ENCODE assay signal across 8 cellular contexts in genomic region chr7:49852619-49853462, GRCh38.
A peak's percentile ranks its signal among the peaks of the same experiment; 100 is the strongest.
DNase-seq lines count a peak whose midpoint lies in the region; ATAC-seq and TF ChIP-seq lines count a peak whose summit lies in the region.

No MANE protein-coding gene starts in this region.

- BruUV-seq in IMR-90 (replicated peaks; lab: Mats Ljungman, UMichigan) (no TSS peak), PC-9 (replicated peaks; lab: Mats Ljungman, UMichigan) (no TSS peak)

- H3K79me2 ChIP-seq in PC-9 (ENCODE audit: low read depth) = no peaks in the 10 kb centered on the region

- H2AK5ac ChIP-seq in IMR-90 (ENCODE audit: low read depth, low read length) = no peak overlapping the region

- H3K4me1 ChIP-seq in IMR-90 (ENCODE audit: control insufficient read depth, insufficient read depth, low read length) (no peaks in the 10 kb centered on the region), PC-9 (replicated peaks; ENCODE audit: insufficient read depth) (no peaks in the 10 kb centered on the region), colonic mucosa (no peaks in the 10 kb centered on the region), liver (ENCODE audit: control insufficient read depth in 4 of 4, insufficient read depth in 4 of 4, low read length in 3 of 4) (no peaks in the 10 kb centered on the region), uterus (no peaks in the 10 kb centered on the region)

- no peaks in the 10 kb centered on the region for H3K9me1 ChIP-seq in IMR-90 (ENCODE audit: insufficient read depth, low read length)

- H3K23ac ChIP-seq in IMR-90 (ENCODE audit: low read depth, low read length) = no peak overlapping the region

- no peaks in the 10 kb centered on the region for H4K20me1 ChIP-seq in IMR-90 (ENCODE audit: insufficient read depth, low read length)
- H4K20me1 ChIP-seq in PC-9 (ENCODE audit: insufficient read depth) = no peaks in the 10 kb centered on the region

- TF ChIP-seq POLR2A in IMR-90 (IDR thresholded peaks at IDR 0.05; ENCODE audit: low read depth, low read length) = no peak
- no peak for TF ChIP-seq POLR2A in uterus (IDR thresholded peaks at IDR 0.05)

- no peaks in the 10 kb centered on the region for H3K79me1 ChIP-seq in IMR-90 (ENCODE audit: low read depth in 1 of 2, low read length in 2 of 2)

- H4K8ac ChIP-seq in IMR-90 (ENCODE audit: low read depth in 2 of 2, low read length in 2 of 2) = no peak overlapping the region

- H3K9ac ChIP-seq in IMR-90 (ENCODE audit: low read depth, low read length) (no peak overlapping the region), colonic mucosa (ENCODE audit: low read depth in 2 of 2, low read length in 2 of 2) (no peak overlapping the region), liver (ENCODE audit: low read depth in 1 of 2, low read length in 2 of 2) (no peak overlapping the region)

- ATAC-seq in GM21723 (IDR thresholded peaks at IDR 0.05; ENCODE audit: unreplicated experiment) (peak; percentile 88), IMR-90 (ENCODE audit: low read depth) (peak; percentile 64)

- TF ChIP-seq RAD21 in IMR-90 (IDR thresholded peaks at IDR 0.05; ENCODE audit: low read length) = peak; percentile 74
- TF ChIP-seq RAD21 in liver (IDR thresholded peaks at IDR 0.05) = peak; percentile 82 to 88

- in situ Hi-C loops in IMR-90 (cut with MboI; ENCODE audit: low sequenced_read_pairs) = no loop called here

- dilution Hi-C loops in IMR-90 (cut with HindIII; ENCODE audit: low sequenced_read_pairs, unreplicated experiment) = no loop called here

- no peaks in the 10 kb centered on the region for H3F3A ChIP-seq in PC-9 (ENCODE audit: insufficient read depth, low read depth)

- CTCF ChIA-PET in IMR-90 (lab: Yijun Ruan, JAX) = no interaction called here
- CTCF ChIA-PET in PC-9 (lab: Charles Lee) = interaction anchor here (0.5 kb wide), 1 partner anchor 1309 kb away, joined by 3 read pairs; no protein-coding TSS in a partner anchor

- DNase-seq in activated T-cell treated with anti-CD3 and anti-CD28 coated beads, Interleukin-2, amount 50 U/mL, for 48 hours = peak; percentile 23 to 35
- DNase-seq in activated T-cell treated with anti-CD3 and anti-CD28 coated beads for 4 hours (no peak), IMR-90 (peak; percentile 12), PC-9 (peak; percentile 35 to 54), colonic mucosa (peak; percentile 35), uterus (peak; percentile 26 to 29)

- no peak overlapping the region for H3K4me2 ChIP-seq in IMR-90 (ENCODE audit: low read depth, low read length)
- H3K4me2 ChIP-seq in PC-9 = no peak overlapping the region

- no peak overlapping the region for H2BK15ac ChIP-seq in IMR-90 (ENCODE audit: low read depth, low read length)

- peaks cover 21% of the 10 kb centered on the region; the same call in 1 of the 2 replicates for H3K9me3 ChIP-seq in IMR-90 (ENCODE audit: control insufficient read depth, insufficient read depth, low read length)
- no peaks in the 10 kb centered on the region for H3K9me3 ChIP-seq in PC-9 (ENCODE audit: insufficient read depth, low read depth)
- no peaks in the 10 kb centered on the region for H3K9me3 ChIP-seq in colonic mucosa
- no peaks in the 10 kb centered on the region for H3K9me3 ChIP-seq in liver (ENCODE audit: control insufficient read depth in 4 of 4, low read length in 3 of 4)
- H3K9me3 ChIP-seq in uterus = no peaks in the 10 kb centered on the region

- H2AFZ ChIP-seq in IMR-90 (replicated peaks; ENCODE audit: low read length, poor library complexity) (no peak overlapping the region), PC-9 (no peak overlapping the region)

- POLR2A ChIA-PET in IMR-90 (lab: Charles Lee; ENCODE audit: unreplicated experiment) (no interaction called here), PC-9 (lab: Charles Lee; ENCODE audit: unreplicated experiment) (no interaction called here)

- H3K27me3 ChIP-seq in IMR-90 (ENCODE audit: control insufficient read depth, insufficient read depth, low read length) (no peaks in the 10 kb centered on the region), PC-9 (ENCODE audit: insufficient read depth, low read depth) (peaks cover 24% of the 10 kb centered on the region), colonic mucosa (no peaks in the 10 kb centered on the region), liver (ENCODE audit: control insufficient read depth in 4 of 4, insufficient read depth in 4 of 4, low read length in 3 of 4) (no peaks in the 10 kb centered on the region), uterus (no peaks in the 10 kb centered on the region)

- H3K18ac ChIP-seq in IMR-90 (ENCODE audit: low read depth, low read length) = no peak overlapping the region

- no peak overlapping the region for H3K4me3 ChIP-seq in IMR-90 (ENCODE audit: insufficient read depth, low read depth, low read length)
- H3K4me3 ChIP-seq in PC-9 = no peak overlapping the region
- H3K4me3 ChIP-seq in colonic mucosa = no peak overlapping the region
- H3K4me3 ChIP-seq in liver (ENCODE audit: low read depth in 1 of 3, low read length in 3 of 3) = no peak overlapping the region
- no peak overlapping the region for H3K4me3 ChIP-seq in uterus

- H2AK9ac ChIP-seq in IMR-90 (replicated peaks; ENCODE audit: low read depth, low read length, poor library complexity) = no peak overlapping the region

- peak; percentile 59 for TF ChIP-seq CTCF in IMR-90 (conservative IDR thresholded peaks at IDR 0.05; ENCODE audit: low read depth, low read length)
- TF ChIP-seq CTCF in PC-9 (conservative IDR thresholded peaks at IDR 0.05) = peak; percentile 92
- TF ChIP-seq CTCF in colonic mucosa (IDR thresholded peaks at IDR 0.05) = peak; percentile 55
- peak; percentile 61 for TF ChIP-seq CTCF in liver (IDR thresholded peaks at IDR 0.05; ENCODE audit: low read depth, low read length, missing input control)
- TF ChIP-seq CTCF in uterus (IDR thresholded peaks at IDR 0.05) = peak; percentile 63 to 70 (median 68)

- no peak overlapping the region for H3K56ac ChIP-seq in IMR-90 (ENCODE audit: extremely low read depth, insufficient read depth, low read length)

- no peak overlapping the region for H4K5ac ChIP-seq in IMR-90 (ENCODE audit: low read depth, low read length)

- H2BK20ac ChIP-seq in IMR-90 (ENCODE audit: low read depth, low read length) = no peak overlapping the region

- no peak overlapping the region for H3K14ac ChIP-seq in IMR-90 (replicated peaks; ENCODE audit: low read depth, low read length)

- no peak overlapping the region for H4K91ac ChIP-seq in IMR-90 (ENCODE audit: insufficient read depth, low read depth, low read length)

- H3K27ac ChIP-seq in IMR-90 (ENCODE audit: insufficient read depth, low read length) (no peak overlapping the region), PC-9 (no peak overlapping the region), colonic mucosa (no peak overlapping the region), liver (ENCODE audit: low read depth in 1 of 2, low read length in 2 of 2) (no peak overlapping the region), uterus (no peak overlapping the region)

- no peaks in the 10 kb centered on the region for H3K9me2 ChIP-seq in PC-9 (ENCODE audit: insufficient read depth)

- H2BK120ac ChIP-seq in IMR-90 (ENCODE audit: low read depth, low read length) = no peak overlapping the region

- intact Hi-C loops in IMR-90 (cut with micrococcal nuclease) (no loop called here), PC-9 (cut with micrococcal nuclease; ENCODE audit: unreplicated experiment) (loop anchor here (1.0 kb wide), 1 partner anchor 1554 kb away; no protein-coding TSS in a partner anchor), colonic mucosa (cut with DNase I) (loop anchor here (5.0 kb wide), 2 partner anchors 851 to 1551 kb away; no protein-coding TSS in a partner anchor), uterus (cut with DNase I; ENCODE audit: low total_unique reads) (no loop called here)

- WGBS in IMR-90 (ENCODE audit: extremely low coverage in 2 of 2, insufficient read length in 1 of 2), 2 experiments = 54% methylated on average over 2 of the region's 11 CpGs; no CpG with 5 or more reads in 1 of the 2 experiments
- WGBS in liver = 44% methylated on average over 11 of the region's 11 CpGs

- H3K36me3 ChIP-seq in IMR-90 (ENCODE audit: control insufficient read depth, insufficient read depth, low read length) (no peaks in the 10 kb centered on the region), PC-9 (ENCODE audit: low read depth) (no peaks in the 10 kb centered on the region), colonic mucosa (no peaks in the 10 kb centered on the region), liver (ENCODE audit: control insufficient read depth in 4 of 4, insufficient read depth in 3 of 4, low read depth in 1 of 4, low read length in 3 of 4) (no peaks in the 10 kb centered on the region), uterus (no peaks in the 10 kb centered on the region)

- no peak overlapping the region for H3K4ac ChIP-seq in IMR-90 (ENCODE audit: low read depth, low read length)

- H2BK5ac ChIP-seq in IMR-90 (ENCODE audit: low read depth, low read length, poor library complexity, severe bottlenecking) = no peak overlapping the region

TF ChIP-seq in IMR-90, 13 proteins besides CTCF, POLR2A, EP300 and RAD21 (continues in another document):
- TF ChIP-seq NFE2L2 (IDR thresholded peaks at IDR 0.05; ENCODE audit: low read depth, low read length) (no peak), RCOR1 (IDR thresholded peaks at IDR 0.05; ENCODE audit: insufficient replicate concordance, low read length) (no peak), SMC3 (IDR thresholded peaks at IDR 0.05; ENCODE audit: low read depth, low read length) (peak; percentile 48), ELK1 (IDR thresholded peaks at IDR 0.05; ENCODE audit: borderline replicate concordance, low read depth, low read length) (no peak)

TF ChIP-seq in liver, 16 proteins besides CTCF, POLR2A, EP300 and RAD21 (continues in another document):
- TF ChIP-seq GABPA (IDR thresholded peaks at IDR 0.05 in 1 of 2, conservative IDR thresholded peaks at IDR 0.05 in 1 of 2) (no peak), FOXA2 (IDR thresholded peaks at IDR 0.05) (no peak), JUND (IDR thresholded peaks at IDR 0.05) (no peak), RXRA (IDR thresholded peaks at IDR 0.05) (no peak)

Comparison
In these comparisons a context has a peak if more than half of its experiments do, and no peak if none do; other contexts are left out.
1. intact Hi-C loops: an anchor here in PC-9 (1.0 kb wide) and colonic mucosa (5.0 kb wide); none called in IMR-90 and uterus.